Comparison of ENCODE assay signal across 2 cellular contexts in the genomic region with DNA sequence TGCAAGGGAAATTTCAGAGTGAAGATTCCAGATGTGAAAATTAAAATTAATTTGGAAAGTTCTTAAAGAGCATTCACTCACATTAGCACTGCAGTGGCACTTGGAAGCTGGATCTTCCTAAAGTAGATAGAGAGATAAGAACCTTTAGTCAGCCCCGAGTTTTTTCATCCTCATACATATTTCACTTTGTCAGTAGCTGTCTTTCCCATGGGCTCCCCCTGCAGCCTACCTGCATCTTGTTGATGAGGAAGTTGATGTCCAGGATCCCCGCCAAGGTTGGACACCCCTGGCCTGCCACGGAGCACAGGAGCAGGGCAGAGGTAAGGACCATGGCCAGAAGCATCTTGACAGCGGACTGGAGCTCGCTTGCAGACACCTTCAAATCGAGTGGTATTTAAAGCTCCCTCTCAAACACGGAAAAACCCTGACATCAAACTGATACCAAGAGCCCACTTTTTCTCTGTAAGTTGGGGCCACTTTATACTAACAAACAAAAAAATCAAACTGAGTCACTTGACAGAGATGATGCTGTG.
TF ChIP-seq lines count a peak whose summit lies in the region.

TSS of gene IL9 (minus strand) at position 368 of the 533 bp plus-strand sequence. CDS start at position 343, 25 bp downstream.

TF ChIP-seq in SK-N-SH, 30 proteins besides CTCF, POLR2A, EP300 and RAD21:
- TF ChIP-seq, protein P1, sequence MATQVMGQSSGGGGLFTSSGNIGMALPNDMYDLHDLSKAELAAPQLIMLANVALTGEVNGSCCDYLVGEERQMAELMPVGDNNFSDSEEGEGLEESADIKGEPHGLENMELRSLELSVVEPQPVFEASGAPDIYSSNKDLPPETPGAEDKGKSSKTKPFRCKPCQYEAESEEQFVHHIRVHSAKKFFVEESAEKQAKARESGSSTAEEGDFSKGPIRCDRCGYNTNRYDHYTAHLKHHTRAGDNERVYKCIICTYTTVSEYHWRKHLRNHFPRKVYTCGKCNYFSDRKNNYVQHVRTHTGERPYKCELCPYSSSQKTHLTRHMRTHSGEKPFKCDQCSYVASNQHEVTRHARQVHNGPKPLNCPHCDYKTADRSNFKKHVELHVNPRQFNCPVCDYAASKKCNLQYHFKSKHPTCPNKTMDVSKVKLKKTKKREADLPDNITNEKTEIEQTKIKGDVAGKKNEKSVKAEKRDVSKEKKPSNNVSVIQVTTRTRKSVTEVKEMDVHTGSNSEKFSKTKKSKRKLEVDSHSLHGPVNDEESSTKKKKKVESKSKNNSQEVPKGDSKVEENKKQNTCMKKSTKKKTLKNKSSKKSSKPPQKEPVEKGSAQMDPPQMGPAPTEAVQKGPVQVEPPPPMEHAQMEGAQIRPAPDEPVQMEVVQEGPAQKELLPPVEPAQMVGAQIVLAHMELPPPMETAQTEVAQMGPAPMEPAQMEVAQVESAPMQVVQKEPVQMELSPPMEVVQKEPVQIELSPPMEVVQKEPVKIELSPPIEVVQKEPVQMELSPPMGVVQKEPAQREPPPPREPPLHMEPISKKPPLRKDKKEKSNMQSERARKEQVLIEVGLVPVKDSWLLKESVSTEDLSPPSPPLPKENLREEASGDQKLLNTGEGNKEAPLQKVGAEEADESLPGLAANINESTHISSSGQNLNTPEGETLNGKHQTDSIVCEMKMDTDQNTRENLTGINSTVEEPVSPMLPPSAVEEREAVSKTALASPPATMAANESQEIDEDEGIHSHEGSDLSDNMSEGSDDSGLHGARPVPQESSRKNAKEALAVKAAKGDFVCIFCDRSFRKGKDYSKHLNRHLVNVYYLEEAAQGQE (IDR thresholded peaks at IDR 0.05; ENCODE audit: low read depth, low read length), result peak; percentile 79
- TF ChIP-seq TEAD4 (IDR thresholded peaks at IDR 0.05; ENCODE audit: borderline replicate concordance, insufficient read depth) (no peak), POLR2AphosphoS5 (IDR thresholded peaks at IDR 0.05; ENCODE audit: low read depth, low read length) (no peak), NRF1 (IDR thresholded peaks at IDR 0.05; ENCODE audit: low read depth, low read length) (no peak)
TF ChIP-seq in SK-N-SH: peak in this region for 1.

TF ChIP-seq in SK-N-SH treated with all-trans-retinoic acid at 6 μM for 48 hours, 23 proteins besides CTCF, POLR2A, EP300 and RAD21 (continued from another document):
- TF ChIP-seq TSHZ2 (CRISPR knock-in tag; IDR thresholded peaks at IDR 0.05) (no peak), SNAI2 (CRISPR knock-in tag; IDR thresholded peaks at IDR 0.05) (no peak), TCF4 (CRISPR knock-in tag; IDR thresholded peaks at IDR 0.05; ENCODE audit: borderline replicate concordance) (no peak), BACH2 (CRISPR knock-in tag; IDR thresholded peaks at IDR 0.05; ENCODE audit: borderline replicate concordance) (no peak), ESRRG (CRISPR knock-in tag; IDR thresholded peaks at IDR 0.05) (no peak), ZC3H10 (CRISPR knock-in tag; IDR thresholded peaks at IDR 0.05) (no peak), ZNF70 (CRISPR knock-in tag; IDR thresholded peaks at IDR 0.05) (no peak), RARB (CRISPR knock-in tag; IDR thresholded peaks at IDR 0.05) (no peak), OSR1 (CRISPR knock-in tag; IDR thresholded peaks at IDR 0.05) (no peak), CSDC2 (CRISPR knock-in tag; IDR thresholded peaks at IDR 0.05) (no peak), ZFP3 (CRISPR knock-in tag; IDR thresholded peaks at IDR 0.05) (no peak), GLIS3 (CRISPR knock-in tag; IDR thresholded peaks at IDR 0.05) (no peak), ZNF565 (CRISPR knock-in tag; conservative IDR thresholded peaks at IDR 0.05; ENCODE audit: low read depth) (no peak)
- TF ChIP-seq, protein P2, sequence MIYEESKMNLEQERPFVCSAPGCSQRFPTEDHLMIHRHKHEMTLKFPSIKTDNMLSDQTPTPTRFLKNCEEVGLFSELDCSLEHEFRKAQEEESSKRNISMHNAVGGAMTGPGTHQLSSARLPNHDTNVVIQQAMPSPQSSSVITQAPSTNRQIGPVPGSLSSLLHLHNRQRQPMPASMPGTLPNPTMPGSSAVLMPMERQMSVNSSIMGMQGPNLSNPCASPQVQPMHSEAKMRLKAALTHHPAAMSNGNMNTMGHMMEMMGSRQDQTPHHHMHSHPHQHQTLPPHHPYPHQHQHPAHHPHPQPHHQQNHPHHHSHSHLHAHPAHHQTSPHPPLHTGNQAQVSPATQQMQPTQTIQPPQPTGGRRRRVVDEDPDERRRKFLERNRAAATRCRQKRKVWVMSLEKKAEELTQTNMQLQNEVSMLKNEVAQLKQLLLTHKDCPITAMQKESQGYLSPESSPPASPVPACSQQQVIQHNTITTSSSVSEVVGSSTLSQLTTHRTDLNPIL (CRISPR knock-in tag; IDR thresholded peaks at IDR 0.05; ENCODE audit: low read depth), result no peak
- TF ChIP-seq, protein P3, sequence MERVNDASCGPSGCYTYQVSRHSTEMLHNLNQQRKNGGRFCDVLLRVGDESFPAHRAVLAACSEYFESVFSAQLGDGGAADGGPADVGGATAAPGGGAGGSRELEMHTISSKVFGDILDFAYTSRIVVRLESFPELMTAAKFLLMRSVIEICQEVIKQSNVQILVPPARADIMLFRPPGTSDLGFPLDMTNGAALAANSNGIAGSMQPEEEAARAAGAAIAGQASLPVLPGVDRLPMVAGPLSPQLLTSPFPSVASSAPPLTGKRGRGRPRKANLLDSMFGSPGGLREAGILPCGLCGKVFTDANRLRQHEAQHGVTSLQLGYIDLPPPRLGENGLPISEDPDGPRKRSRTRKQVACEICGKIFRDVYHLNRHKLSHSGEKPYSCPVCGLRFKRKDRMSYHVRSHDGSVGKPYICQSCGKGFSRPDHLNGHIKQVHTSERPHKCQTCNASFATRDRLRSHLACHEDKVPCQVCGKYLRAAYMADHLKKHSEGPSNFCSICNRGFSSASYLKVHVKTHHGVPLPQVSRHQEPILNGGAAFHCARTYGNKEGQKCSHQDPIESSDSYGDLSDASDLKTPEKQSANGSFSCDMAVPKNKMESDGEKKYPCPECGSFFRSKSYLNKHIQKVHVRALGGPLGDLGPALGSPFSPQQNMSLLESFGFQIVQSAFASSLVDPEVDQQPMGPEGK (CRISPR knock-in tag; IDR thresholded peaks at IDR 0.05; ENCODE audit: borderline replicate concordance), result no peak
TF ChIP-seq in SK-N-SH treated with all-trans-retinoic acid at 6 μM for 48 hours: peak in this region for 0.
